ENCODE assay signal across 21 cellular contexts in genomic region chr3:45253316-45253715, GRCh38. TPM values are rescaled to one million over a fixed set of nuclear protein-coding genes. Genes with fewer than 3 reads are reported as not detected.
"Had no signal": no experiment of that assay in that cellular context is flagged by ENCODE, and none has a peak within 500 bp of the region (broad histone marks: within the 10 kb centered on the region; RNA-seq: fewer than 3 reads in every experiment).

No MANE protein-coding gene starts in this region.

- H3K27me3 ChIP-seq: brain microvascular endothelial cell, left lung, sigmoid colon, upper lobe of right lung had no signal

- H3K4me3 ChIP-seq: left lung, lung, sigmoid colon, smooth muscle cell, thoracic aorta, upper lobe of right lung had no signal

- H3K4me2 ChIP-seq: smooth muscle cell had no signal

- H3K4me1 ChIP-seq: sigmoid colon, upper lobe of right lung had no signal

- ATAC-seq: activated CD8-positive, alpha-beta T cell treated with anti-CD3 and anti-CD28 coated beads, Interleukin-2, amount 10 ng/mL, durations not matched to agents 7 days and 5 days; left lung had no signal

- H3K36me3 ChIP-seq: brain microvascular endothelial cell, left lung, sigmoid colon, thoracic aorta, upper lobe of right lung had no signal

- H3K9me3 ChIP-seq: left lung, sigmoid colon, thoracic aorta, upper lobe of right lung had no signal

- DNase-seq: activated CD4-positive, alpha-beta T cell treated with anti-CD3 and anti-CD28 coated beads for 1 hour; activated CD4-positive, alpha-beta T cell treated with anti-CD3 and anti-CD28 coated beads, Interleukin-2, amount 50 U/mL, for 1 hour; activated CD8-positive, alpha-beta T cell treated with anti-CD3 and anti-CD28 coated beads, Interleukin-2, amount 10 ng/mL, durations not matched to agents 7 days and 5 days; activated gamma-delta T cell treated with Interleukin-2 at 50 U/mL for 16 hours; aorta; brain microvascular endothelial cell; caudate nucleus; effector CD4-positive, alpha-beta T cell; foreskin melanocyte; left lung; occipital lobe; retina; sigmoid colon; stimulated activated CD4-positive, alpha-beta T cell treated with anti-CD3 and anti-CD28 coated beads, Interleukin-4, amount 100 ng/mL, for 24 hours; stimulated activated naive CD4-positive, alpha-beta T cell treated with Interleukin-2 at 50 U/mL for 16 hours; T-helper 9 cell; upper lobe of right lung had no signal

- H3K27ac ChIP-seq: brain microvascular endothelial cell, left lung, sigmoid colon, thoracic aorta, upper lobe of right lung had no signal

RNA-seq across cellular contexts. Expression of gene TMEM158, which starts 27.2 kb away (rescaled TPM):
- total RNA-seq: T-helper 1 cell treated with Interleukin-12 subunit alpha and Interleukin-12 subunit beta and Interleukin-4 antibody, amounts not matched to agents 30 ng/mL and 1 ng/mL, for 36 hours had no signal
